Comparison of ENCODE assay signal across 28 cellular contexts in the genomic region with DNA sequence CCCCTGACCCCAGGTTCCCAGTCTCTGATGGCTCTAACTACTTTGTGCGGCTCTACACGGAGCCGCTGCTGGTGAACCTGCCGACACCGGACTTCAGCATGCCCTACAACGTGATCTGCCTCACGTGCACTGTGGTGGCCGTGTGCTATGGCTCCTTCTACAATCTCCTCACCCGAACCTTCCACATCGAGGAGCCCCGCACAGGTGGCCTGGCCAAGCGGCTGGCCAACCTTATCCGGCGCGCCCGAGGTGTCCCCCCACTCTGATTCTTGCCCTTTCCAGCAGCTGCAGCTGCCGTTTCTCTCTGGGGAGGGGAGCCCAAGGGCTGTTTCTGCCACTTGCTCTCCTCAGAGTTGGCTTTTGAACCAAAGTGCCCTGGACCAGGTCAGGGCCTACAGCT. TPM values are rescaled to one million over a fixed set of nuclear protein-coding genes. Genes with fewer than 3 reads are reported as not detected.
"Had no signal": no experiment of that assay in that cellular context is flagged by ENCODE, and none has a peak within 500 bp of the region (broad histone marks: within the 10 kb centered on the region; RNA-seq: fewer than 3 reads in every experiment).

No MANE protein-coding gene starts in this region.

- H3K27ac ChIP-seq: heart right ventricle, left ventricle myocardium inferior, lower lobe of right lung, neutrophil, psoas muscle, sigmoid colon, suprapubic skin, tibial artery, upper lobe of right lung, vagina had no signal

- H3K27me3 ChIP-seq: heart right ventricle, neutrophil, sigmoid colon, suprapubic skin, tibial artery, upper lobe of right lung, vagina had no signal

- H3K4me1 ChIP-seq: lower lobe of right lung, psoas muscle, upper lobe of right lung, vagina had no signal

- H3K9me3 Mint-ChIP-seq: immature natural killer cell, naive B cell, nephron had no signal

- ATAC-seq: esophagus mucosa, lower lobe of right lung, psoas muscle, upper lobe of right lung had no signal

- H3K9me3 ChIP-seq: heart right ventricle, left ventricle myocardium inferior, lower lobe of right lung, neutrophil, psoas muscle, sigmoid colon, suprapubic skin, tibial artery, upper lobe of right lung, vagina had no signal

- H3K4me1 Mint-ChIP-seq: immature natural killer cell, naive B cell, nephron had no signal

- H3K4me3 Mint-ChIP-seq: immature natural killer cell, naive B cell, nephron had no signal

- H3K4me3 ChIP-seq: heart right ventricle, left ventricle myocardium inferior, lower lobe of right lung, psoas muscle, sigmoid colon, skin epidermis, suprapubic skin, tibial artery, upper lobe of right lung, vagina had no signal

- H3K27ac Mint-ChIP-seq: nephron had no signal

- DNase-seq: cortex of kidney; effector memory CD4-positive, alpha-beta T cell; heart right ventricle; immature natural killer cell; left cardiac atrium; left ventricle myocardium inferior; lower lobe of right lung; mesenchymal stem cell; midbrain; naive B cell; psoas muscle; retina; sigmoid colon; stimulated activated naive CD4-positive, alpha-beta T cell treated with Interleukin-2 at 50 U/mL for 16 hours; tibial artery; upper lobe of right lung had no signal

- H3K27me3 Mint-ChIP-seq: naive B cell had no signal

RNA-seq across cellular contexts. Expression of a gene that starts 44.0 kb away (rescaled TPM):
- total RNA-seq: chondrocyte, fibroblast of lung, glomerular endothelial cell, left ventricle myocardium inferior, osteoblast had no signal
- polyA plus RNA-seq: fibroblast of lung, immature natural killer cell, keratinocyte had no signal

RNA-seq across cellular contexts. Expression of a gene that starts 47.4 kb away (rescaled TPM):
- total RNA-seq: chondrocyte, fibroblast of lung, frontal cortex, glomerular endothelial cell, lower lobe of right lung, osteoblast, upper lobe of right lung, vagina had no signal
- polyA plus RNA-seq: keratinocyte had no signal
